32 cellular contexts compared by ENCODE assay signal in genomic region chr6:91412532-91412931, GRCh38.
"Had no signal": no experiment of that assay in that cellular context is flagged by ENCODE, and none has a peak within 500 bp of the region (broad histone marks: within the 10 kb centered on the region; RNA-seq: fewer than 3 reads in every experiment).

No MANE protein-coding gene starts in this region.

- H3K4me1 ChIP-seq: ascending aorta, esophagus squamous epithelium, left lung, lower lobe of right lung, pancreas, prostate gland, sigmoid colon, suprapubic skin, tibial artery, upper lobe of right lung had no signal

- H3K36me3 ChIP-seq: ascending aorta, cardiac muscle cell, esophagus squamous epithelium, left lung, lower lobe of right lung, pancreas, prostate gland, sigmoid colon, suprapubic skin, tibial artery, upper lobe of right lung had no signal

- H3K4me3 ChIP-seq: ascending aorta, cardiac muscle cell, esophagus squamous epithelium, left lung, lower lobe of right lung, pancreas, prostate gland, sigmoid colon, suprapubic skin, tibial artery, upper lobe of right lung had no signal

- H3K9me3 ChIP-seq: ascending aorta, esophagus squamous epithelium, lower lobe of right lung, pancreas, prostate gland, sigmoid colon, suprapubic skin, upper lobe of right lung had no signal

- ATAC-seq: left lung; lower lobe of right lung; naive thymus-derived CD8-positive, alpha-beta T cell; pancreas; upper lobe of right lung had no signal

- H3K27me3 ChIP-seq: ascending aorta, cardiac muscle cell, esophagus squamous epithelium, left lung, pancreas, sigmoid colon, suprapubic skin, tibial artery, upper lobe of right lung had no signal

- H3K27ac ChIP-seq: ascending aorta, cardiac muscle cell, esophagus squamous epithelium, left lung, lower lobe of right lung, pancreas, prostate gland, sigmoid colon, suprapubic skin, tibial artery, upper lobe of right lung had no signal

- DNase-seq: activated CD4-positive, alpha-beta memory T cell treated with anti-CD3 and anti-CD28 coated beads for 36 hours; activated CD4-positive, alpha-beta T cell treated with anti-CD3 and anti-CD28 coated beads, Interleukin-2, amount 10 ng/mL, durations not matched to agents 24 days and 14 days; activated CD4-positive, CD25-positive, alpha-beta regulatory T cell treated with anti-CD3 and anti-CD28 coated beads, Interleukin-2, amount 50 U/mL, for 72 hours; activated CD8-positive, alpha-beta memory T cell treated with anti-CD3 and anti-CD28 coated beads, Interleukin-2, amount 50 U/mL, for 4 hours; activated gamma-delta T cell; activated naive CD4-positive, alpha-beta T cell treated with anti-CD3 and anti-CD28 coated beads, Interleukin-2, amount 10 ng/mL, durations not matched to agents 7 days and 5 days; activated naive CD8-positive, alpha-beta T cell treated with anti-CD3 and anti-CD28 coated beads, Interleukin-2, amount 10 ng/mL, durations not matched to agents 7 days and 5 days; activated T-cell treated with anti-CD3 and anti-CD28 coated beads, Interleukin-2, amount 50 U/mL, for 1 hour; cerebellar nuclear complex; cortex of kidney; endodermal cell; esophagus squamous epithelium; left lung; lower lobe of right lung; mesenchymal stem cell; naive thymus-derived CD8-positive, alpha-beta T cell; nucleus accumbens; pancreas; retina; sigmoid colon; small intestine; stimulated activated CD4-positive, alpha-beta T cell treated with anti-CD3 and anti-CD28 coated beads, Interleukin-1b, Interleukin-23, amount 100 ng/mL, for 48 hours; stimulated activated CD4-positive, alpha-beta T cell treated with anti-CD3 and anti-CD28 coated beads, Interleukin-4, amount 100 ng/mL, for 4 hours; stimulated activated CD8-positive, alpha-beta memory T cell treated with anti-CD3 and anti-CD28 coated beads, Interleukin-4, amount 100 ng/mL, for 48 hours; stimulated activated naive CD4-positive, alpha-beta T cell; T-helper 9 cell; tibial artery; upper lobe of right lung had no signal
